Comparison of ENCODE assay signal across 22 cellular contexts in genomic region chr3:173737167-173737808, GRCh38.
DNase-seq lines count a peak whose midpoint lies in the region; ATAC-seq, FAIRE-seq and TF ChIP-seq lines count a peak whose summit lies in the region.
"Had no signal": no experiment of that assay in that cellular context is flagged by ENCODE, and none has a peak within 500 bp of the region (broad histone marks: within the 10 kb centered on the region; RNA-seq: fewer than 3 reads in every experiment).

No MANE protein-coding gene starts in this region.

- CTCF ChIA-PET in MCF 10A (lab: Yijun Ruan, JAX) (no interaction called here), K562 (lab: Yijun Ruan, JAX; ENCODE audit: low intra/inter-chr PET ratio) (no interaction called here)

- H3K9me3 ChIP-seq in breast epithelium (no peaks in the 10 kb centered on the region), K562 (replicated peaks; ENCODE audit: control insufficient read depth, insufficient read depth, low read depth, low read length) (no peaks in the 10 kb centered on the region)
- H3K9me3 ChIP-seq: SK-N-SH had no signal

- POLR2A ChIA-PET in MCF 10A (lab: Yijun Ruan, JAX) (no interaction called here), K562 (lab: Yijun Ruan, JAX) (no interaction called here)

- no peak for FAIRE-seq in K562 (lab: Jason Lieb, UNC)
- FAIRE-seq: GM19239 had no signal

- no peak for ATAC-seq in K562
- no peak for ATAC-seq in GM21529 (IDR thresholded peaks at IDR 0.05; ENCODE audit: unreplicated experiment)
- ATAC-seq in stimulated activated memory B cell treated with anti-CD40 and anti-IgM and Interleukin-4, amounts not matched to agents 10 μg/mL and 1 μg/mL and 100 μg/mL, for 72 hours = no peak
- ATAC-seq: Panc1 had no signal

- no peak overlapping the region for H2AFZ ChIP-seq in KMS-11 (ENCODE audit: low read depth)
- no peak overlapping the region for H2AFZ ChIP-seq in K562 (ENCODE audit: low read depth, low read length)

- H3K36me3 ChIP-seq in breast epithelium = no peaks in the 10 kb centered on the region
- H3K36me3 ChIP-seq in KMS-11 (ENCODE audit: insufficient read depth) = no peaks in the 10 kb centered on the region
- no peaks in the 10 kb centered on the region for H3K36me3 ChIP-seq in K562 (ENCODE audit: control insufficient read depth, insufficient read depth, low read length)

- H3K27ac ChIP-seq in breast epithelium (no peak overlapping the region), KMS-11 (no peak overlapping the region), K562 (ENCODE audit: extremely low read depth, low read depth, low read length) (no peak overlapping the region)
- H3K27ac ChIP-seq: 22Rv1 had no signal

- intact Hi-C loops in MCF 10A (cut with micrococcal nuclease) (loop anchor here (10.0 kb wide), 1 partner anchor 138 kb away; no protein-coding TSS in a partner anchor), breast epithelium (cut with DNase I; ENCODE audit: low total_unique reads) (no loop called here), K562 (cut with micrococcal nuclease) (no loop called here)

- DNase-seq in MCF 10A (ENCODE audit: unreplicated experiment) (peak; percentile 49), breast epithelium (ENCODE audit: low spot score in 2 of 2) (no peak), K562 (ENCODE audit: extremely low read depth in 1 of 4, low spot score in 3 of 4) (no peak), renal cortical epithelial cell (ENCODE audit: low read depth) (peak; percentile 27), putamen (ENCODE audit: low spot score) (no peak)
- DNase-seq: Calu3; CD4-positive, alpha-beta memory T cell; DMS53; GOT3; NCI-H1436; NCI-H2081; NCI-H510A treated with DMSO at 0.1 percent for 48 hours; NCI-H82; SHP77; SK-N-SH had no signal

- no peaks in the 10 kb centered on the region for H3K79me2 ChIP-seq in KMS-11 (ENCODE audit: insufficient read depth, low read depth)
- no peaks in the 10 kb centered on the region for H3K79me2 ChIP-seq in K562 (ENCODE audit: control insufficient read depth, insufficient read depth, low read length)

- no peak for TF ChIP-seq POLR2A in breast epithelium (IDR thresholded peaks at IDR 0.05)
- no peak for TF ChIP-seq POLR2A in K562 (conservative IDR thresholded peaks at IDR 0.05)

- H3K27me3 Mint-ChIP-seq in MCF 10A (ENCODE audit: insufficient read depth, unreplicated experiment) = no peaks in the 10 kb centered on the region
- H3K27me3 Mint-ChIP-seq in stimulated activated memory B cell treated with anti-CD40 and anti-IgM and Interleukin-4, amounts not matched to agents 10 μg/mL and 1 μg/mL and 100 μg/mL, for 72 hours = no peaks in the 10 kb centered on the region
- H3K27me3 Mint-ChIP-seq: CD4-positive, alpha-beta memory T cell; IgD-negative memory B cell had no signal

- 0% methylated on average over 2 of the region's 2 CpGs for WGBS in K562 (ENCODE audit: insufficient coverage, low coverage, missing lambda C conversion rate)

- no peaks in the 10 kb centered on the region for H3K9me1 ChIP-seq in K562 (ENCODE audit: control insufficient read depth, insufficient read depth, low read length)

- in situ Hi-C loops in K562 (cut with MboI) = no loop called here

- H3K4me1 Mint-ChIP-seq in MCF 10A (ENCODE audit: insufficient read depth, unreplicated experiment) = peaks cover 6% of the 10 kb centered on the region
- no peaks in the 10 kb centered on the region for H3K4me1 Mint-ChIP-seq in stimulated activated memory B cell treated with anti-CD40 and anti-IgM and Interleukin-4, amounts not matched to agents 10 μg/mL and 1 μg/mL and 100 μg/mL, for 72 hours
- H3K4me1 Mint-ChIP-seq: CD4-positive, alpha-beta memory T cell; IgD-negative memory B cell had no signal

- H3K9ac ChIP-seq in KMS-11 (no peak overlapping the region), K562 (ENCODE audit: insufficient read depth in 1 of 2, low read depth in 2 of 2, low read length in 2 of 2) (no peak overlapping the region)
- H3K9ac ChIP-seq: SK-N-SH had no signal

- TF ChIP-seq CTCF in MCF 10A (IDR thresholded peaks at IDR 0.05; ENCODE audit: unreplicated experiment) = no peak
- no peak for TF ChIP-seq CTCF in breast epithelium (IDR thresholded peaks at IDR 0.05)
- no peak for TF ChIP-seq CTCF in KMS-11 (conservative IDR thresholded peaks at IDR 0.05; ENCODE audit: low read depth, low read length)
- TF ChIP-seq CTCF in K562 (IDR thresholded peaks at IDR 0.05 in 2 of 3, conservative IDR thresholded peaks at IDR 0.05 in 1 of 3; ENCODE audit: insufficient read depth in 2 of 3, low read depth in 1 of 3, low read length in 3 of 3) = no peak

- no peak overlapping the region for H3K4me3 Mint-ChIP-seq in MCF 10A (ENCODE audit: unreplicated experiment)
- H3K4me3 Mint-ChIP-seq in stimulated activated memory B cell treated with anti-CD40 and anti-IgM and Interleukin-4, amounts not matched to agents 10 μg/mL and 1 μg/mL and 100 μg/mL, for 72 hours = no peak overlapping the region
- H3K4me3 Mint-ChIP-seq: CD4-positive, alpha-beta memory T cell; IgD-negative memory B cell had no signal

- no peaks in the 10 kb centered on the region for H3K9me3 Mint-ChIP-seq in MCF 10A (ENCODE audit: unreplicated experiment)
- peaks cover 2% of the 10 kb centered on the region for H3K9me3 Mint-ChIP-seq in stimulated activated memory B cell treated with anti-CD40 and anti-IgM and Interleukin-4, amounts not matched to agents 10 μg/mL and 1 μg/mL and 100 μg/mL, for 72 hours

- no peaks in the 10 kb centered on the region for H3K4me1 ChIP-seq in breast epithelium
- H3K4me1 ChIP-seq in KMS-11 (ENCODE audit: low read depth, poor library complexity, severe bottlenecking) = peaks cover 51% of the 10 kb centered on the region
- no peaks in the 10 kb centered on the region for H3K4me1 ChIP-seq in K562 (replicated peaks in 1 of 2; ENCODE audit: control insufficient read depth in 2 of 2, insufficient read depth in 2 of 2, low read length in 2 of 2)

- BruUV-seq in MCF 10A (replicated peaks; lab: Mats Ljungman, UMichigan) (no TSS peak), K562 (replicated peaks; lab: Mats Ljungman, UMichigan) (no TSS peak)

- peak overlapping the region; percentile 37 for H3K4me2 ChIP-seq in KMS-11
- H3K4me2 ChIP-seq in K562 (ENCODE audit: insufficient read depth, low read length) = no peak overlapping the region
- H3K4me2 ChIP-seq: SK-N-SH had no signal

- H4K20me1 ChIP-seq in KMS-11 (ENCODE audit: insufficient read depth) (no peaks in the 10 kb centered on the region), K562 (replicated peaks; ENCODE audit: control insufficient read depth, insufficient read depth, low read length) (no peaks in the 10 kb centered on the region)

- H3K27ac Mint-ChIP-seq in MCF 10A (ENCODE audit: low read depth, unreplicated experiment) = no peak overlapping the region
- H3K27ac Mint-ChIP-seq in stimulated activated memory B cell treated with anti-CD40 and anti-IgM and Interleukin-4, amounts not matched to agents 10 μg/mL and 1 μg/mL and 100 μg/mL, for 72 hours = no peak overlapping the region
- H3K27ac Mint-ChIP-seq: CD4-positive, alpha-beta memory T cell; IgD-negative memory B cell had no signal

- TF ChIP-seq RAD21 in K562 (CRISPR knock-in tag; conservative IDR thresholded peaks at IDR 0.05 in 1 of 2, IDR thresholded peaks at IDR 0.05 in 1 of 2) = no peak

- H3K27me3 ChIP-seq in breast epithelium (no peaks in the 10 kb centered on the region), KMS-11 (ENCODE audit: insufficient read depth, low read depth) (no peaks in the 10 kb centered on the region), K562 (ENCODE audit: control insufficient read depth in 2 of 2, insufficient read depth in 2 of 2, low read length in 2 of 2) (no peaks in the 10 kb centered on the region)

- no peak for TF ChIP-seq EP300 in K562 (IDR thresholded peaks at IDR 0.05; ENCODE audit: low read length)

- peaks cover 4% of the 10 kb centered on the region for H3K36me3 Mint-ChIP-seq in MCF 10A (ENCODE audit: insufficient read depth, unreplicated experiment)
- H3K36me3 Mint-ChIP-seq in stimulated activated memory B cell treated with anti-CD40 and anti-IgM and Interleukin-4, amounts not matched to agents 10 μg/mL and 1 μg/mL and 100 μg/mL, for 72 hours = no peaks in the 10 kb centered on the region
- H3K36me3 Mint-ChIP-seq: CD4-positive, alpha-beta memory T cell had no signal

- no peak overlapping the region for H3K4me3 ChIP-seq in breast epithelium
- no peak overlapping the region for H3K4me3 ChIP-seq in KMS-11 (IDR thresholded peaks at IDR 0.05; ENCODE audit: insufficient read depth, low read depth, low read length)
- H3K4me3 ChIP-seq in K562 = no peak overlapping the region

TF ChIP-seq in K562, 482 proteins besides CTCF, POLR2A, EP300 and RAD21:
- TF ChIP-seq CEBPG (CRISPR knock-in tag; IDR thresholded peaks at IDR 0.05) (no peak), CEBPG (tag; conservative IDR thresholded peaks at IDR 0.05 in 1 of 2, IDR thresholded peaks at IDR 0.05 in 1 of 2) (0 out of 4 replicates have a peak, but pooled peaks of 1 of the 2 experiments have one; percentile 54), CEBPB (tag; IDR thresholded peaks at IDR 0.05) (peak; percentile 37; the same call in 1 of the 2 replicates), HMG20A (CRISPR knock-in tag; conservative IDR thresholded peaks at IDR 0.05) (no peak), SIN3B (IDR thresholded peaks at IDR 0.05; ENCODE audit: low read depth) (no peak)

Comparison
In these comparisons a context has a peak if more than half of its experiments do, and no peak if none do; other contexts are left out.
1. DNase-seq: peak in MCF 10A (single experiment) and renal cortical epithelial cell (single experiment); none in breast epithelium (0 of 2), K562 (0 of 4) and putamen (single experiment).